In the genomic region with DNA sequence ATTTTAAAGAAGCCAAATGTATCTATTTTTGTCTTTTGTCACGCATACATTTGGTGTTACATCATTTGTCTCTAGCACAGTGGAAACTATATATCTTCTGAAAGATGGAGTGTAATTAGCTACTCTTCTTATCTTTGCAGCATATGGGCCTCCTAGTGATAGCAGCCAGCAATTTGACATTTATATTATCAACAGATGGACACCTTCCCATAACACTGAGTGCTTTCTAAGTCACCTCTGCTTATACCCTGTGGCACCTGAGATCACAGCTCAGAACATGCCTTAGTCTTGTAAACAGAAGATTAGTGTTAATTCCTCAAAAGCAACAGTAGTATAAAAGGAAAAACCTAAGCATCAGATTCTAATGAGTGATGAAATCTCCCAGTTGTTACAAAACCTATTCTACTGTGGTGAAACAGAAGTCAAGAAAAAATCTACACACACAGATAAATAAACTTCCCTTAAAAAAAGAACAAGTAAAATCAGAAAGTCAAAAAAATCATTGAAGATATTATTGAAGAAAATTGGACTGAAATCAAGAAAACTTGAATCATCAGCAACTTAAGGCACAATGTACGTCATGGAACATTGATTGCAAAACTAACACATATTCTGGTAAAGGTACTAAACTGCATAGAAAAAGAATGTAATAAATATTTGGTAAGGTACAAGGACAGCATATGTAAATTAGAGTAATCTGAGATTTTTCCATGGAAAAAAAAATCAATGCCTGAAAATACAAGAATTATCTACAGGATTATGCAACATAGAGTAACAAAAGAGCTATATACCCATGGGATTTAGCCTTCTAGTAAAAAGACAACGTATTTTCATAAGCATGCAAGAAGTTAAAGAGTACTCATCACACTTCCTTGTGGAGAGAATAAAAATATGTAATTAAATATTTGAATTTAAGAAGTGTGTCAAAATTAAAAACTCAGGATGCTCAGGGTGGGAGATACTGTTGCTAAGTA, we compare ENCODE assay signal across 23 cellular contexts.
A peak's percentile ranks its signal among the peaks of the same experiment; 100 is the strongest.
DNase-seq lines count a peak whose midpoint lies in the region; ATAC-seq, FAIRE-seq and TF ChIP-seq lines count a peak whose summit lies in the region.
"Had no signal": no experiment of that assay in that cellular context is flagged by ENCODE, and none has a peak within 500 bp of the region (broad histone marks: within the 10 kb centered on the region; RNA-seq: fewer than 3 reads in every experiment).

No MANE protein-coding gene starts in this region.

- ATAC-seq in left lobe of liver (peak; percentile 57), HG03095 (IDR thresholded peaks at IDR 0.05; ENCODE audit: unreplicated experiment) (no peak), T-helper 17 cell (no peak), GM21825 (IDR thresholded peaks at IDR 0.05; ENCODE audit: unreplicated experiment) (no peak)
- ATAC-seq: gastrocnemius medialis had no signal

- H3K27me3 Mint-ChIP-seq in T-helper 17 cell: no peaks in the 10 kb centered on the region

- peak; percentile 62 for DNase-seq in D341Med (ENCODE audit: low spot score)
- peak; percentile 63 to 86 for DNase-seq in NCI-H524 (lab: John Stamatoyannopoulos, UW)
- DNase-seq in bronchial epithelial cell (ENCODE audit: low read depth): peak; percentile 54
- DNase-seq in left lobe of liver (ENCODE audit: low spot score): no peak
- no peak for DNase-seq in T-helper 17 cell
- no peak for DNase-seq in AG20443 (ENCODE audit: low spot score)
- DNase-seq: activated CD4-positive, alpha-beta T cell treated with anti-CD3 and anti-CD28 coated beads for 48 hours; activated CD8-positive, alpha-beta memory T cell treated with anti-CD3 and anti-CD28 coated beads, Interleukin-2, amount 50 U/mL, for 4 hours; activated gamma-delta T cell; aorta; Caco-2; endodermal cell; gastrocnemius medialis; MM.1S; NCI-H187 treated with DMSO at 0.1 percent for 48 hours; NCI-H748 treated with DMSO at 0.1 percent for 48 hours; Peyer's patch; right cardiac atrium; stimulated activated CD4-positive, alpha-beta T cell treated with anti-CD3 and anti-CD28 coated beads, Interleukin-1b, Interleukin-23, amount 100 ng/mL, for 48 hours; uterus had no signal

- no peak overlapping the region for H3K27ac Mint-ChIP-seq in T-helper 17 cell
- H3K27ac Mint-ChIP-seq: endodermal cell had no signal

- no peak for FAIRE-seq in bronchial epithelial cell (lab: Jason Lieb, UNC)

- H3K4me1 Mint-ChIP-seq in T-helper 17 cell: no peaks in the 10 kb centered on the region

- H3K9me3 ChIP-seq in T-helper 17 cell (ENCODE audit: control insufficient read depth, low read length, poor library complexity, severe bottlenecking): no peaks in the 10 kb centered on the region
- H3K9me3 ChIP-seq: Caco-2, gastrocnemius medialis, Peyer's patch, uterus had no signal

- no peak for TF ChIP-seq CTCF in bronchial epithelial cell (IDR thresholded peaks at IDR 0.05; ENCODE audit: insufficient read depth, low read length, severe bottlenecking)

- no peaks in the 10 kb centered on the region for H3K27me3 ChIP-seq in bronchial epithelial cell (ENCODE audit: control insufficient read depth, insufficient read depth, low read length)
- H3K27me3 ChIP-seq: gastrocnemius medialis, Peyer's patch, uterus had no signal

- H3K36me3 ChIP-seq in bronchial epithelial cell (ENCODE audit: control insufficient read depth, insufficient read depth, low read length): no peaks in the 10 kb centered on the region
- H3K36me3 ChIP-seq: gastrocnemius medialis, Peyer's patch, uterus had no signal

- H3K4me3 Mint-ChIP-seq in T-helper 17 cell: no peak overlapping the region
- H3K4me3 Mint-ChIP-seq: endodermal cell had no signal

- no peak overlapping the region for H3K4me3 ChIP-seq in bronchial epithelial cell (ENCODE audit: low read depth, low read length)
- H3K4me3 ChIP-seq: gastrocnemius medialis, Peyer's patch, SK-N-MC, uterus had no signal

- no peaks in the 10 kb centered on the region for H3K36me3 Mint-ChIP-seq in T-helper 17 cell (ENCODE audit: low read depth)

Comparison
In these comparisons a context has a peak if more than half of its experiments do, and no peak if none do; other contexts are left out.
1. DNase-seq: peak in D341Med (single experiment), NCI-H524 (2 of 2) and bronchial epithelial cell (single experiment); none in left lobe of liver (single experiment), T-helper 17 cell (0 of 3) and AG20443 (single experiment).